ENCODE assay signal across 13 cellular contexts in the genomic region with DNA sequence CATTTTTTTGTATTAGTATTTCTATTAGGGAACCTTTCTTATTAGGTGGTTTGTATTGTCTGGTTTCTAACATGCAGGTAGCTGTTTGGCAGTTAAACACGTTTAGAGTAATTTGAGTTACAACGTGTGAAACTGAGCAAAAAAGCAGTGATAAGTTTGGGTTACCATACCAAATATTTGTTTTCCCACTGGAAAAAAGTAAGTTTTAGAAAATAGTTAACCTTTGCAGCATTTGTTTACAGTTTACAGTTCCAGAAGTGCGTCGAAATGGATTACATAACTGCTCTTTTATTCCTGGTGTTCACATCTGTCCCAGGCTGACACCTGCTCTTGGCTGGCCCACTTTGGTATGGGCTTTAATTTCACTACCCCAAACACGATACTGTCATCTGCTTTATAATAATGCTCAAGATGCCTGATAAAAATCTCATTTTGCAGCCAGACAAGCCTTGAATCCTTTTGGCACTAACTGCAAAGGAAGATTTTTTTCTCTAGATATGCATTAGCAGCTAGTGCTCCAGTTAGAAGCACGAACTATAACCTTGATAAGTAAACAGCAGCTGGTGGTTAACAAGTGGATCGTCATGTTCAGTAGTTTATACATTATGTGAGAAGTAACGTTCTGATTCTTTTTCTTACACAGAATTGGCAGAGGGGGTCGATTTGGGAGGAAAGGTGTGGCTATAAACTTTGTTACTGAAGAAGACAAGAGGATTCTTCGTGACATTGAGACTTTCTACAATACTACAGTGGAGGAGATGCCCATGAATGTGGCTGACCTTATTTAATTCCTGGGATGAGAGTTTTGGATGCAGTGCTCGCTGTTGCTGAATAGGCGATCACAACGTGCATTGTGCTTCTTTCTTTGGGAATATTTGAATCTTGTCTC. TPM values are rescaled to one million over a fixed set of nuclear protein-coding genes. Genes with fewer than 3 reads are reported as not detected.
DNase-seq lines count a peak whose midpoint lies in the region; ATAC-seq and TF ChIP-seq lines count a peak whose summit lies in the region.
"Had no signal": no experiment of that assay in that cellular context is flagged by ENCODE, and none has a peak within 500 bp of the region (broad histone marks: within the 10 kb centered on the region; RNA-seq: fewer than 3 reads in every experiment).

No MANE protein-coding gene starts in this region.

- intact Hi-C loops in MCF 10A (cut with micrococcal nuclease) = no loop called here
- intact Hi-C loops in mammary epithelial cell (cut with micrococcal nuclease) = loop anchor here (10.0 kb wide), 1 partner anchor 684 kb away; a partner anchor contains a TSS
- intact Hi-C loops in dorsolateral prefrontal cortex (cut with DNase I) = loop anchor here (10.0 kb wide), 2 partner anchors 174 to 854 kb away; a partner anchor contains a TSS

- H3K9me3 Mint-ChIP-seq in MCF 10A (ENCODE audit: unreplicated experiment) = no peaks in the 10 kb centered on the region
- H3K9me3 Mint-ChIP-seq in type B pancreatic cell = no peaks in the 10 kb centered on the region

- H3K4me3 Mint-ChIP-seq in MCF 10A (ENCODE audit: unreplicated experiment) (peak overlapping the region; percentile 93), type B pancreatic cell (peak overlapping the region; percentile 69)

- peaks cover 88% of the 10 kb centered on the region for H3K36me3 Mint-ChIP-seq in MCF 10A (ENCODE audit: insufficient read depth, unreplicated experiment)
- H3K36me3 Mint-ChIP-seq in type B pancreatic cell = peaks cover 55% of the 10 kb centered on the region

- no peaks in the 10 kb centered on the region for H3K9me3 ChIP-seq in mammary epithelial cell (replicated peaks; ENCODE audit: insufficient read depth, low read length)
- H3K9me3 ChIP-seq: upper lobe of left lung had no signal

- H3K27me3 ChIP-seq in mammary epithelial cell (ENCODE audit: insufficient read depth, low read length) (no peaks in the 10 kb centered on the region), dorsolateral prefrontal cortex (no peaks in the 10 kb centered on the region)
- H3K27me3 ChIP-seq: upper lobe of left lung had no signal

- no TSS peak for BruUV-seq in MCF 10A (replicated peaks; lab: Mats Ljungman, UMichigan)
- BruUV-seq in mammary epithelial cell (replicated peaks; lab: Mats Ljungman, UMichigan) = no TSS peak

- H4K20me1 ChIP-seq in mammary epithelial cell (ENCODE audit: insufficient read depth, low read length) = peaks cover 54% of the 10 kb centered on the region

- dilution Hi-C loops in mammary epithelial cell (cut with HindIII; ENCODE audit: low sequenced_read_pairs) = loop anchor here (10.0 kb wide), 1 partner anchor 224 kb away; a partner anchor contains a TSS

- no peak overlapping the region for H2AFZ ChIP-seq in mammary epithelial cell (ENCODE audit: low read depth, low read length)

- in situ Hi-C loops in mammary epithelial cell (cut with MboI; ENCODE audit: low sequenced_read_pairs in 2 of 2) = loop anchor here in 1 of 2 donors (10.0 kb wide), 1 partner anchor 154 kb away; no protein-coding TSS in a partner anchor

- H3K27ac Mint-ChIP-seq in MCF 10A (ENCODE audit: low read depth, unreplicated experiment) (peak overlapping the region; percentile 76), type B pancreatic cell (peak overlapping the region; percentile 44)

- H3K4me3 ChIP-seq in mammary epithelial cell (replicated peaks in 1 of 3; ENCODE audit: insufficient read depth in 1 of 3, low read depth in 2 of 3, low read length in 3 of 3) (no peak overlapping the region), dorsolateral prefrontal cortex (peak overlapping the region in 37 of 59 donors; percentile 1 to 100 (median 95))
- H3K4me3 ChIP-seq: upper lobe of left lung had no signal

- H3K79me2 ChIP-seq in mammary epithelial cell (ENCODE audit: insufficient read depth, low read length) = peaks cover 53% of the 10 kb centered on the region

- no peak overlapping the region for H3K4me2 ChIP-seq in mammary epithelial cell (ENCODE audit: insufficient read depth, low read depth, low read length)

- CTCF ChIA-PET in MCF 10A (lab: Yijun Ruan, JAX) = interaction anchor here (0.6 to 2.5 kb wide), 4 partner anchors 17 to 866 kb away, joined by 3 to 9 read pairs (median 4); no protein-coding TSS in a partner anchor
- CTCF ChIA-PET in mammary epithelial cell (lab: Charles Lee; ENCODE audit: low non-redundant PET) = no interaction called here

- no peak for TF ChIP-seq CTCF in MCF 10A (IDR thresholded peaks at IDR 0.05; ENCODE audit: unreplicated experiment)
- no peak for TF ChIP-seq CTCF in mammary epithelial cell (conservative IDR thresholded peaks at IDR 0.05 in 1 of 2, IDR thresholded peaks at IDR 0.05 in 1 of 2; ENCODE audit: extremely low read depth in 1 of 2, insufficient read depth in 1 of 2, low read depth in 1 of 2, low read length in 2 of 2)
- TF ChIP-seq CTCF in dorsolateral prefrontal cortex (IDR thresholded peaks at IDR 0.05 in 54 of 56, conservative IDR thresholded peaks at IDR 0.05 in 2 of 56; ENCODE audit: low read depth in 1 of 56, partially characterized antibody in 56 of 56) = no peak
- no peak for TF ChIP-seq CTCF in type B pancreatic cell (conservative IDR thresholded peaks at IDR 0.05)

- peaks cover 42% of the 10 kb centered on the region for H3K4me1 Mint-ChIP-seq in MCF 10A (ENCODE audit: insufficient read depth, unreplicated experiment)
- peaks cover 30% of the 10 kb centered on the region for H3K4me1 Mint-ChIP-seq in type B pancreatic cell (ENCODE audit: unreplicated experiment)

- no peak overlapping the region for H3K9ac ChIP-seq in mammary epithelial cell (ENCODE audit: insufficient read depth, low read length)

- 50% methylated on average over 13 of the region's 13 CpGs for WGBS in mammary epithelial cell (ENCODE audit: low coverage, missing lambda C conversion rate)

- ATAC-seq in HG03196 (IDR thresholded peaks at IDR 0.05; ENCODE audit: unreplicated experiment) = no peak

- peaks cover 19% of the 10 kb centered on the region for H3K4me1 ChIP-seq in mammary epithelial cell (ENCODE audit: insufficient read depth, low read length)

- DNase-seq in MCF 10A (ENCODE audit: unreplicated experiment) (peak; percentile 30), mammary epithelial cell (no peak), NCI-H69 (lab: John Stamatoyannopoulos, UW) (peak; percentile 28), dorsolateral prefrontal cortex (no peak), type B pancreatic cell (ENCODE audit: extremely low spot score, unreplicated experiment) (no peak), NCI-H187 (lab: John Stamatoyannopoulos, UW) (no peak), cerebellum (ENCODE audit: low spot score) (no peak)
- DNase-seq: DMS153; effector CD4-positive, alpha-beta T cell; stimulated activated CD4-positive, alpha-beta T cell treated with anti-CD3 and anti-CD28 coated beads, Interleukin-15, amount 100 ng/mL, for 24 hours; upper lobe of left lung had no signal

- POLR2A ChIA-PET in MCF 10A (lab: Yijun Ruan, JAX) = interaction anchor here (0.5 to 4.3 kb wide), 17 partner anchors 9 to 967 kb away, joined by 3 to 28 read pairs (median 3); a partner anchor contains a TSS

- H3K36me3 ChIP-seq in mammary epithelial cell (ENCODE audit: insufficient read depth, low read length) = peaks cover 69% of the 10 kb centered on the region

- H3K27ac ChIP-seq in mammary epithelial cell (ENCODE audit: insufficient read depth, low read depth, low read length) = no peak overlapping the region
- peak overlapping the region in 1 of 59 donors; percentile 15 for H3K27ac ChIP-seq in dorsolateral prefrontal cortex
- H3K27ac ChIP-seq: upper lobe of left lung had no signal

- H3K27me3 Mint-ChIP-seq in MCF 10A (ENCODE audit: insufficient read depth, unreplicated experiment) (no peaks in the 10 kb centered on the region), type B pancreatic cell (no peaks in the 10 kb centered on the region)

RNA-seq across cellular contexts. Expression of a gene that starts 5.3 kb away (rescaled TPM):
- total RNA-seq in MCF 10A (2022) (183 and 202 TPM in 2 replicates), mammary epithelial cell (100 to 1,000 TPM; 291 to 441 TPM), dorsolateral prefrontal cortex (100 to 1,000 TPM; 281 to 995 (median 685) TPM), type B pancreatic cell (ENCODE audit: low replicate concordance) (477 and 480 TPM in 2 replicates), cerebellum (535 TPM)
- 161 TPM for polyA plus RNA-seq in mammary epithelial cell
- 86.0 TPM for polyA minus RNA-seq in mammary epithelial cell

RNA-seq across cellular contexts. Expression of a gene that starts 17.6 kb away (rescaled TPM):
- total RNA-seq in MCF 10A (2022) (23.9 and 33.2 TPM in 2 replicates), mammary epithelial cell (10 to 100 TPM; 12.3 to 27.5 TPM), dorsolateral prefrontal cortex (10 to 100 TPM in 114 of 120 experiments, 1 to 10 TPM in 6; 8.3 to 25.2 (median 14.2) TPM), type B pancreatic cell (ENCODE audit: low replicate concordance) (33.6 and 64.2 TPM in 2 replicates), cerebellum (28.1 TPM)
- polyA plus RNA-seq in mammary epithelial cell = 23.3 TPM
- polyA minus RNA-seq in mammary epithelial cell = 25.0 TPM

RNA-seq across cellular contexts. Expression of a gene that starts 53.8 kb away (rescaled TPM):
- not detected in 2 replicates for total RNA-seq in MCF 10A (2022)
- total RNA-seq in mammary epithelial cell = not detected
- not detected for polyA plus RNA-seq in mammary epithelial cell
- not detected for polyA minus RNA-seq in mammary epithelial cell
- total RNA-seq in dorsolateral prefrontal cortex = under 1 TPM in 4 of 120 experiments, not detected in 116; 0.07 to 0.14 (median 0.11) TPM
- not detected in 2 replicates for total RNA-seq in type B pancreatic cell (ENCODE audit: low replicate concordance)
- 0.27 TPM for total RNA-seq in cerebellum
- total RNA-seq: kidney epithelial cell had no signal

Comparison
In these comparisons a context has a peak if more than half of its experiments do, and no peak if none do; other contexts are left out.
1. DNase-seq: peak in MCF 10A (single experiment) and NCI-H69 (single experiment); none in mammary epithelial cell (single experiment), dorsolateral prefrontal cortex (0 of 10), type B pancreatic cell (single experiment), NCI-H187 (0 of 2) and cerebellum (single experiment).
2. H3K4me3 ChIP-seq: peak in dorsolateral prefrontal cortex (37 of 59); none in mammary epithelial cell (0 of 3).